21 cellular contexts compared by ENCODE assay signal in genomic region chr10:131700032-131700431, GRCh38.
A peak's percentile ranks its signal among the peaks of the same experiment; 100 is the strongest.
DNase-seq lines count a peak whose midpoint lies in the region; ATAC-seq, FAIRE-seq and TF ChIP-seq lines count a peak whose summit lies in the region.
"Had no signal": no experiment of that assay in that cellular context is flagged by ENCODE, and none has a peak within 500 bp of the region (broad histone marks: within the 10 kb centered on the region; RNA-seq: fewer than 3 reads in every experiment).

No MANE protein-coding gene starts in this region.

- peak; percentile 28 for DNase-seq in activated CD8-positive, alpha-beta memory T cell treated with anti-CD3 and anti-CD28 coated beads for 24 hours
- DNase-seq in activated CD8-positive, alpha-beta memory T cell treated with anti-CD3 and anti-CD28 coated beads, Interleukin-2, amount 50 U/mL, for 4 hours: no peak
- DNase-seq in islet precursor cell: peak; percentile 26
- peak; percentile 6 for DNase-seq in progenitor cell of endocrine pancreas (ENCODE audit: low spot score, unreplicated experiment)
- DNase-seq in SW 1271 (lab: John Stamatoyannopoulos, UW): no peak
- no peak for DNase-seq in H54 (ENCODE audit: insufficient read length, low spot score)
- DNase-seq: 8988T; CD4-positive, alpha-beta memory T cell; DND-41; HCEC 1CT; IMR-90; NCI-H1105; NCI-H146; NCI-H2029; NCI-H226; NCI-H510A treated with DMSO at 0.1 percent for 48 hours; NCI-H748 treated with DMSO at 0.1 percent for 48 hours; SIG-M5 had no signal

- H3K36me3 Mint-ChIP-seq in progenitor cell of endocrine pancreas (ENCODE audit: insufficient read depth): no peaks in the 10 kb centered on the region
- H3K36me3 Mint-ChIP-seq: CD4-positive, alpha-beta memory T cell had no signal

- TF ChIP-seq POLR2A in H54 (IDR thresholded peaks at IDR 0.05; ENCODE audit: low read depth, low read length): no peak

- no peaks in the 10 kb centered on the region for H3K9me3 Mint-ChIP-seq in progenitor cell of endocrine pancreas (ENCODE audit: low read depth)

- no peak overlapping the region for H3K27ac Mint-ChIP-seq in progenitor cell of endocrine pancreas

- no peak for FAIRE-seq in H54 (lab: Jason Lieb, UNC)
- FAIRE-seq: GM12878 had no signal

- no peak for ATAC-seq in GM18870 (IDR thresholded peaks at IDR 0.05; ENCODE audit: unreplicated experiment)
- ATAC-seq: GM12878, Panc1 had no signal

- H3K27me3 Mint-ChIP-seq in progenitor cell of endocrine pancreas: peaks cover 26% of the 10 kb centered on the region

- H3K4me3 Mint-ChIP-seq in progenitor cell of endocrine pancreas (ENCODE audit: low read depth): no peak overlapping the region
- H3K4me3 Mint-ChIP-seq: CD4-positive, alpha-beta memory T cell had no signal

- no peak for TF ChIP-seq CTCF in progenitor cell of endocrine pancreas (IDR thresholded peaks at IDR 0.05; ENCODE audit: unreplicated experiment)

- no peaks in the 10 kb centered on the region for H3K4me1 Mint-ChIP-seq in progenitor cell of endocrine pancreas (ENCODE audit: low read depth)
- H3K4me1 Mint-ChIP-seq: CD4-positive, alpha-beta memory T cell had no signal

Comparison
In these comparisons a context has a peak if more than half of its experiments do, and no peak if none do; other contexts are left out.
1. DNase-seq: peak in activated CD8-positive, alpha-beta memory T cell treated with anti-CD3 and anti-CD28 coated beads for 24 hours (single experiment), islet precursor cell (single experiment) and progenitor cell of endocrine pancreas (single experiment); none in activated CD8-positive, alpha-beta memory T cell treated with anti-CD3 and anti-CD28 coated beads, Interleukin-2, amount 50 U/mL, for 4 hours (single experiment), SW 1271 (0 of 2) and H54 (single experiment).